In the genomic region with DNA sequence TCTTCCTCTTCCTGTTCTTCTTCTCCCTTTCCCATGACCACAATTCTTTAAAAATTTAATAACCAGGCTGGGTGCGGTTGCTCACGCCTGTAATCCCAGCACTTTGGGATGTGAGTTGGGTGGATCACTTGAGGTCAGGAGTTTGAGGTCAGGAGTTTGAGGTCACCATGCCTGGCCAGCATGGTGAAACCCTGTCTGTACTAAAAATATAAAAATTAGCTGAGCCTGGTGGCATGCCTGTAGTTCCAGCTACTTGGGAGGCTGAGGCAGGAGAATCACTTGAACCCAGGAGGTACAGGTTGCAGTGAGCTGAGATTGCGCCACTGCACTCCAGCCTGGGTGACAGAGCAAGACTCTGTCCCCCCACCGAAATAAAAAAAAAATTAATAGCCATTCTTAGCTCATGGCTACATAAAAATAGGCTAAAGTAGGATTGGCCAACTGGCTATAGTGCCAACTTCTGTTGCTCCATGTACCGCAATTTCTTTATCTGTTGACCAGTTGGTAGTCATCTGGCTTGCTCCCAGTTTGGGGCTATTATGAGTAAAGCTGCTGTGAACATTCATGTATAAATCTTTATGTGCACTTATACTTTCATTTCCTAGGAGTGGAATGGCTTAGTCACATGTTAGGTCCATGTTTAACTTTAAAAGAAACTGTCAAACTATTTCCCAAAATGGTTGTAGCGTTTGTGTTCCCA, we compare ENCODE assay signal across 20 cellular contexts.
"Had no signal": no experiment of that assay in that cellular context is flagged by ENCODE, and none has a peak within 500 bp of the region (broad histone marks: within the 10 kb centered on the region; RNA-seq: fewer than 3 reads in every experiment).

No MANE protein-coding gene starts in this region.

- H3K4me1 ChIP-seq: parathyroid adenoma had no signal

- H3K9me3 ChIP-seq: heart left ventricle, tibial artery had no signal

- H2AFZ ChIP-seq: parathyroid adenoma had no signal

- DNase-seq: activated CD4-positive, alpha-beta T cell treated with anti-CD3 and anti-CD28 coated beads, Interleukin-2, amount 10 ng/mL, durations not matched to agents 24 days and 14 days; activated CD4-positive, CD25-positive, alpha-beta regulatory T cell; activated naive CD4-positive, alpha-beta T cell treated with Interleukin-2 at 50 U/mL for 16 hours; aorta; heart left ventricle; left cardiac atrium; naive thymus-derived CD4-positive, alpha-beta T cell; retina; stimulated activated CD4-positive, alpha-beta T cell treated with anti-CD3 and anti-CD28 coated beads, Interleukin-15, amount 100 ng/mL, for 24 hours; stimulated activated CD4-positive, alpha-beta T cell treated with anti-CD3 and anti-CD28 coated beads, Interleukin-4, amount 100 ng/mL, for 1 hour; stimulated activated naive B cell treated with anti-CD40 and anti-IgM and Interleukin-4, amounts not matched to agents 10 μg/mL and 1 μg/mL and 100 μg/mL, for 72 hours; SW 1271; tibial artery had no signal

- FAIRE-seq: endometrium, frontal cortex, urothelium cell line had no signal

- H3K9ac ChIP-seq: parathyroid adenoma had no signal

- H3K27me3 ChIP-seq: cardiac muscle cell, heart left ventricle, tibial artery had no signal

- ATAC-seq: esophagus mucosa; heart left ventricle; left cardiac atrium; naive thymus-derived CD4-positive, alpha-beta T cell; stimulated activated naive B cell treated with anti-CD40 and anti-IgM and Interleukin-4, amounts not matched to agents 10 μg/mL and 1 μg/mL and 100 μg/mL, for 72 hours had no signal

- H3K27ac ChIP-seq: cardiac muscle cell, parathyroid adenoma, skin epidermis, tibial artery had no signal

- H3K36me3 ChIP-seq: cardiac muscle cell, tibial artery had no signal

- H3K79me2 ChIP-seq: parathyroid adenoma had no signal

- H3K4me3 ChIP-seq: cardiac muscle cell, heart left ventricle, skin epidermis, tibial artery had no signal
